In genomic region chr2:57941826-57942225, GRCh38 we compare ENCODE assay signal across 34 cellular contexts.
"Had no signal": no experiment of that assay in that cellular context is flagged by ENCODE, and none has a peak within 500 bp of the region (broad histone marks: within the 10 kb centered on the region; RNA-seq: fewer than 3 reads in every experiment).

No MANE protein-coding gene starts in this region.

- H3K27ac ChIP-seq: adrenal gland, body of pancreas, esophagus muscularis mucosa, foreskin keratinocyte, gastrocnemius medialis, heart left ventricle, WERI-Rb-1 had no signal

- H3K9me3 Mint-ChIP-seq: activated B cell treated with CpG ODN at 0.5 μM for 24 hours; activated CD8-positive, alpha-beta T cell treated with anti-CD3 and anti-CD28 coated beads for 36 hours; effector memory CD8-positive, alpha-beta T cell had no signal

- H3K36me3 Mint-ChIP-seq: activated naive CD8-positive, alpha-beta T cell treated with anti-CD3 and anti-CD28 coated beads for 36 hours had no signal

- H3K27me3 ChIP-seq: adrenal gland, body of pancreas, esophagus muscularis mucosa, foreskin keratinocyte, gastrocnemius medialis, heart left ventricle had no signal

- ATAC-seq: activated CD4-positive, CD25-positive, alpha-beta regulatory T cell treated with anti-CD3 and anti-CD28 coated beads, Interleukin-2, amount 50 U/mL, for 24 hours; activated CD8-positive, alpha-beta T cell treated with anti-CD3 and anti-CD28 coated beads for 36 hours; activated naive CD8-positive, alpha-beta T cell treated with anti-CD3 and anti-CD28 coated beads, Interleukin-2, amount 50 U/mL, for 24 hours; activated T-cell treated with anti-CD3 and anti-CD28 coated beads, Interleukin-2, amount 50 U/mL, for 4 hours; activated T-helper 17 cell treated with anti-CD3 and anti-CD28 coated beads, Interleukin-2, amount 50 U/mL, for 72 hours; body of pancreas; effector memory CD8-positive, alpha-beta T cell; foreskin keratinocyte; gastrocnemius medialis; heart left ventricle; T-helper 17 cell had no signal

- H3K9me3 ChIP-seq: adrenal gland, body of pancreas, esophagus muscularis mucosa, gastrocnemius medialis had no signal

- H3K27ac Mint-ChIP-seq: activated B cell treated with CpG ODN at 0.5 μM for 24 hours; activated CD8-positive, alpha-beta T cell treated with anti-CD3 and anti-CD28 coated beads for 36 hours; activated naive CD8-positive, alpha-beta T cell treated with anti-CD3 and anti-CD28 coated beads for 36 hours; activated naive CD8-positive, alpha-beta T cell treated with anti-CD3 and anti-CD28 coated beads, Interleukin-2, amount 50 U/mL, for 24 hours; activated T-helper 17 cell treated with anti-CD3 and anti-CD28 coated beads, Interleukin-2, amount 50 U/mL, for 72 hours; effector memory CD8-positive, alpha-beta T cell; T-helper 17 cell; T-helper 2 cell treated with Interferon-gamma antibody and Interleukin-4, amounts not matched to agents 5 μg/mL and 100 μg/mL, for 36 hours had no signal

- H3K4me3 ChIP-seq: adrenal gland, body of pancreas, esophagus muscularis mucosa, gastrocnemius medialis, heart left ventricle had no signal

- H3K36me3 ChIP-seq: adrenal gland, esophagus muscularis mucosa, gastrocnemius medialis, heart left ventricle, WERI-Rb-1 had no signal

- DNase-seq: activated B cell treated with CpG ODN at 0.5 μM for 24 hours; activated CD4-positive, alpha-beta T cell treated with anti-CD3 and anti-CD28 coated beads for 48 hours; activated CD4-positive, alpha-beta T cell treated with anti-CD3 and anti-CD28 coated beads, Interleukin-2, amount 50 U/mL, for 1 hour; activated CD4-positive, alpha-beta T cell treated with anti-CD3 and anti-CD28 coated beads, Interleukin-2, amount 50 U/mL, for 48 hours; activated CD8-positive, alpha-beta memory T cell treated with anti-CD3 and anti-CD28 coated beads for 24 hours; activated CD8-positive, alpha-beta T cell treated with anti-CD3 and anti-CD28 coated beads for 36 hours; activated effector memory CD4-positive, alpha-beta T cell treated with Interleukin-2 at 50 U/mL for 16 hours; activated gamma-delta T cell treated with Interleukin-2 at 50 U/mL for 16 hours; activated naive CD4-positive, alpha-beta T cell treated with anti-CD3 and anti-CD28 coated beads, Interleukin-2, amount 50 U/mL, for 16 hours; activated naive CD4-positive, alpha-beta T cell treated with Interleukin-2 at 50 U/mL for 16 hours; activated naive CD8-positive, alpha-beta T cell treated with anti-CD3 and anti-CD28 coated beads for 36 hours; activated naive CD8-positive, alpha-beta T cell treated with anti-CD3 and anti-CD28 coated beads, Interleukin-2, amount 50 U/mL, for 24 hours; activated T-cell treated with anti-CD3 and anti-CD28 coated beads, Interleukin-2, amount 50 U/mL, for 4 hours; adrenal gland; amygdala; aorta; body of pancreas; caudate nucleus; cortex of kidney; dermis blood vessel endothelial cell; effector CD4-positive, alpha-beta T cell; effector memory CD8-positive, alpha-beta T cell; erythroblast; foreskin keratinocyte; gastrocnemius medialis; glutamatergic neuron; heart left ventricle; T-helper 17 cell; T1000; WERI-Rb-1 had no signal

- H3K4me1 ChIP-seq: adrenal gland, body of pancreas, esophagus muscularis mucosa, foreskin keratinocyte, gastrocnemius medialis, heart left ventricle had no signal
